In genomic region chr4:4461850-4462249, GRCh38 we compare ENCODE assay signal across 12 cellular contexts.
DNase-seq lines count a peak whose midpoint lies in the region; ATAC-seq and TF ChIP-seq lines count a peak whose summit lies in the region.
"Had no signal": no experiment of that assay in that cellular context is flagged by ENCODE, and none has a peak within 500 bp of the region (broad histone marks: within the 10 kb centered on the region; RNA-seq: fewer than 3 reads in every experiment).

No MANE protein-coding gene starts in this region.

- no peaks in the 10 kb centered on the region for H3K27me3 ChIP-seq in effector memory CD4-positive, alpha-beta T cell (replicated peaks; ENCODE audit: control insufficient read depth, insufficient read depth, low read length, poor library complexity, severe bottlenecking)
- H3K27me3 ChIP-seq: breast epithelium, spleen had no signal

- no peak for ATAC-seq in WTC11
- ATAC-seq in Right ventricle myocardium superior (ENCODE audit: poor library complexity): no peak
- ATAC-seq in GM18498 (IDR thresholded peaks at IDR 0.05; ENCODE audit: unreplicated experiment): no peak

- DNase-seq in NCI-H1092 (lab: John Stamatoyannopoulos, UW) (peak; percentile 21), WTC11 (ENCODE audit: low spot score) (no peak), Right ventricle myocardium superior (no peak), COLO668 (lab: John Stamatoyannopoulos, UW; ENCODE audit: unreplicated experiment) (no peak)
- peak; percentile 62 to 71 (median 62) for DNase-seq in effector memory CD4-positive, alpha-beta T cell
- DNase-seq in stimulated activated CD8-positive, alpha-beta memory T cell treated with anti-CD3 and anti-CD28 coated beads, Interleukin-4, amount 100 ng/mL, for 24 hours (ENCODE audit: low read depth): peak; percentile 11
- DNase-seq: NCI-H1694, spleen had no signal

- peak overlapping the region; percentile 13; the same call in 1 of the 2 replicates for H3K27ac Mint-ChIP-seq in WTC11
- H3K27ac Mint-ChIP-seq: memory B cell had no signal

- H3K27ac ChIP-seq in effector memory CD4-positive, alpha-beta T cell (ENCODE audit: insufficient read depth, low read length, poor library complexity, severe bottlenecking): peak overlapping the region; percentile 56
- H3K27ac ChIP-seq: breast epithelium, SK-N-MC had no signal

- POLR2A ChIA-PET in WTC11 (lab: Charles Lee): interaction anchor here (0.7 kb wide), 1 partner anchor 22 kb away, joined by 3 read pairs; no protein-coding TSS in a partner anchor

- no peak overlapping the region for H3K4me3 ChIP-seq in effector memory CD4-positive, alpha-beta T cell (ENCODE audit: insufficient read depth, low read depth, low read length, poor library complexity, severe bottlenecking)
- H3K4me3 ChIP-seq: breast epithelium, SK-N-MC, spleen had no signal

- CTCF ChIA-PET in WTC11 (lab: Charles Lee): interaction anchor here (1.1 kb wide), 1 partner anchor 77 kb away, joined by 3 read pairs; no protein-coding TSS in a partner anchor

- no peaks in the 10 kb centered on the region for H3K27me3 Mint-ChIP-seq in WTC11 (ENCODE audit: low read depth)
- H3K27me3 Mint-ChIP-seq: memory B cell had no signal

- H3K9me3 Mint-ChIP-seq in WTC11: peaks cover 17% of the 10 kb centered on the region

- no peak overlapping the region for H3K4me3 Mint-ChIP-seq in WTC11
- H3K4me3 Mint-ChIP-seq: memory B cell had no signal

- peaks cover 10% of the 10 kb centered on the region for H3K36me3 ChIP-seq in effector memory CD4-positive, alpha-beta T cell (ENCODE audit: control insufficient read depth, insufficient read depth, low read length)
- H3K36me3 ChIP-seq: breast epithelium had no signal

- peaks cover 30% of the 10 kb centered on the region for H3K4me1 ChIP-seq in effector memory CD4-positive, alpha-beta T cell (ENCODE audit: control insufficient read depth, insufficient read depth, low read length, poor library complexity, severe bottlenecking)
- H3K4me1 ChIP-seq: spleen had no signal

- TF ChIP-seq CTCF in WTC11 (IDR thresholded peaks at IDR 0.05): no peak

- H3K4me1 Mint-ChIP-seq in WTC11: peaks cover 70% of the 10 kb centered on the region

- peaks cover 22% of the 10 kb centered on the region for H3K36me3 Mint-ChIP-seq in WTC11

- H3K9me3 ChIP-seq in effector memory CD4-positive, alpha-beta T cell (ENCODE audit: control insufficient read depth, low read length): no peaks in the 10 kb centered on the region
- H3K9me3 ChIP-seq: breast epithelium had no signal

- intact Hi-C loops in Right ventricle myocardium superior (cut with DNase I): no loop called here

TF ChIP-seq in WTC11, 78 proteins besides CTCF, POLR2A, EP300 and RAD21:
- TF ChIP-seq PREB (CRISPR knock-in tag; IDR thresholded peaks at IDR 0.05; ENCODE audit: borderline replicate concordance) (no peak), ESRRA (CRISPR knock-in tag; IDR thresholded peaks at IDR 0.05; ENCODE audit: borderline replicate concordance) (no peak), TP53 (CRISPR knock-in tag; IDR thresholded peaks at IDR 0.05) (no peak), NR1H2 (CRISPR knock-in tag; IDR thresholded peaks at IDR 0.05) (no peak), CREB1 (CRISPR knock-in tag; IDR thresholded peaks at IDR 0.05) (no peak), NFE2L1 (CRISPR knock-in tag; IDR thresholded peaks at IDR 0.05) (no peak)

Comparison
In these comparisons a context has a peak if more than half of its experiments do, and no peak if none do; other contexts are left out.
1. DNase-seq: peak in NCI-H1092 (single experiment), effector memory CD4-positive, alpha-beta T cell (3 of 3) and stimulated activated CD8-positive, alpha-beta memory T cell treated with anti-CD3 and anti-CD28 coated beads, Interleukin-4, amount 100 ng/mL, for 24 hours (single experiment); none in WTC11 (single experiment), Right ventricle myocardium superior (single experiment) and COLO668 (single experiment).